Comparison of ENCODE assay signal across 18 cellular contexts in the genomic region with DNA sequence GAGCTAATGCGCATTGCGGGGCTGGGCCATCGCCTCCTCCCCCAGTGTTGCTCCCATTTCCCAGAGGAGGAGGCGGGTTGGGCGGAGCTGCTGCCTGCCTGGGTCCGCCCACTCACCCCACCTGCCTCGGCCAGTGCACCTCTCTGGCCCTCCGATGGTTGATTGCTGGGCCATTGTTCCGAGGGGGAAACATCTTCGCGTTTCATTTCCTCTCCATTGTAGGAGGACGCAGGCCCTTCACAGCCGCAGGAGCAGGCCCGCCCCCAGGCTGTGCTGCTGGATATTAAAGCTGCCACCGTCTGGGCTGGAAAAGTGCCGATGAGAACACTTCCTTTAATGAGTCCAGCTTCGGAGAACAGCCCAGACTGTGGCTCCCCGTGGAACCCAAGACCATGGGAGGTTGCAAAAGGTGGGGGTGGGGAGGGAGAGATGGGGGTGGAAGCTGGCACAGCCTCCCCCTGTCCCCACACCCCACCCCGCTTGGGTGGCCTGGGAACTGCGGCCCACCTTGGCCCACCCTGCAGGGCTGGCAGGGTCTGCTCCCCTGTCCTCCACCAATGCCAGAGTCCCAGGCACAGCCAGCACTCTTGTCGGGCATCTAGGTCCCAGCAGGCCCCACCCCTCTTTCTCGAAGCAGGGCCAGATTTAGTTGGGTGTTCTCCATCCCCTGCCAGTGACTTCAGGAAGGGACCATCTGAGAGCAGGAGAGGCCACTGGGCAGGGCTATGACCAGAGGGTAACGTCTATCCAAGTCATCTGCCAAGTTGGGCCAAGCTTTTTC.
DNase-seq lines count a peak whose midpoint lies in the region; ATAC-seq and TF ChIP-seq lines count a peak whose summit lies in the region.
"Had no signal": no experiment of that assay in that cellular context is flagged by ENCODE, and none has a peak within 500 bp of the region (broad histone marks: within the 10 kb centered on the region; RNA-seq: fewer than 3 reads in every experiment).

No MANE protein-coding gene starts in this region.

- H3K56ac ChIP-seq in H9 (ENCODE audit: insufficient read length, low read depth, low read length): no peak overlapping the region

- no peak overlapping the region for H3K4ac ChIP-seq in H9 (ENCODE audit: low read depth, low read length)

- H2BK20ac ChIP-seq in H9 (ENCODE audit: low read depth, low read length, poor library complexity, severe bottlenecking): no peak overlapping the region

- H3K36me3 Mint-ChIP-seq in H9 (ENCODE audit: insufficient read depth in 1 of 3, low read depth in 3 of 3) (peaks cover 0 to 2% (median 2%) of the 10 kb centered on the region in 3 experiments; a peak in 3 of 7 replicates), nephron progenitor cell (ENCODE audit: low read depth) (no peaks in the 10 kb centered on the region)
- H3K36me3 Mint-ChIP-seq: CD4-positive, CD25-positive, alpha-beta regulatory T cell had no signal

- TF ChIP-seq POLR2A in heart left ventricle (IDR thresholded peaks at IDR 0.05): no peak

- H4K8ac ChIP-seq in H9 (replicated peaks; ENCODE audit: insufficient read length, low read depth, low read length): no peak overlapping the region

- no peak overlapping the region for H4K5ac ChIP-seq in H9 (ENCODE audit: insufficient read length, low read depth, low read length)

- ATAC-seq in heart left ventricle (peak; percentile 50 to 94 (median 64)), GM21825 (IDR thresholded peaks at IDR 0.05; ENCODE audit: unreplicated experiment) (no peak), HG03378 (IDR thresholded peaks at IDR 0.05; ENCODE audit: unreplicated experiment) (no peak)
- ATAC-seq: foreskin keratinocyte had no signal

- no peak overlapping the region for H3K9ac ChIP-seq in H9 (ENCODE audit: extremely low read depth, insufficient read length, low read length)

- H3K36me3 ChIP-seq in heart left ventricle: no peaks in the 10 kb centered on the region
- no peaks in the 10 kb centered on the region for H3K36me3 ChIP-seq in effector memory CD4-positive, alpha-beta T cell (ENCODE audit: control insufficient read depth, insufficient read depth, low read length)
- H3K36me3 ChIP-seq: cardiac muscle cell, HAP-1, prostate gland had no signal

- H3K14ac ChIP-seq in H9 (ENCODE audit: insufficient read depth, low read length): no peak overlapping the region

- peak overlapping the region in 2 of 3 experiments; percentile 77 to 89; a peak in 4 of 7 replicates for H3K27ac Mint-ChIP-seq in H9
- no peak overlapping the region for H3K27ac Mint-ChIP-seq in nephron progenitor cell
- H3K27ac Mint-ChIP-seq: CD4-positive, CD25-positive, alpha-beta regulatory T cell had no signal

- H3K27me3 Mint-ChIP-seq in H9 (ENCODE audit: low read depth) (peaks cover 1% of the 10 kb centered on the region), nephron progenitor cell (ENCODE audit: low read depth, poor library complexity) (peaks cover 19% of the 10 kb centered on the region)

- no peak overlapping the region for H2BK120ac ChIP-seq in H9 (ENCODE audit: low read depth, low read length, poor library complexity, severe bottlenecking)

- H3K23me2 ChIP-seq in H9 (ENCODE audit: insufficient read length, low read depth, low read length, poor library complexity, severe bottlenecking): no peaks in the 10 kb centered on the region

- H2BK15ac ChIP-seq in H9 (ENCODE audit: low read depth, low read length): no peak overlapping the region

- no peak overlapping the region for H3K23ac ChIP-seq in H9 (ENCODE audit: insufficient read length, low read depth, low read length)

- no peak overlapping the region for H2BK5ac ChIP-seq in H9 (ENCODE audit: insufficient read length, low read length)

- H4K91ac ChIP-seq in H9 (ENCODE audit: insufficient read length, low read depth, low read length): no peak overlapping the region

- H3K27me3 ChIP-seq in H9 (ENCODE audit: insufficient read depth, low read length) (no peaks in the 10 kb centered on the region), heart left ventricle (peaks cover 0 to 76% (median 13%) of the 10 kb centered on the region in 9 donors)
- H3K27me3 ChIP-seq in effector memory CD4-positive, alpha-beta T cell (replicated peaks; ENCODE audit: control insufficient read depth, insufficient read depth, low read length, poor library complexity, severe bottlenecking): no peaks in the 10 kb centered on the region
- H3K27me3 ChIP-seq: foreskin keratinocyte had no signal

- no peak overlapping the region for H3K18ac ChIP-seq in H9 (ENCODE audit: insufficient read length, low read depth, low read length)

- H3K79me1 ChIP-seq in H9 (ENCODE audit: insufficient read depth, low read depth, low read length, poor library complexity, severe bottlenecking): no peaks in the 10 kb centered on the region

- no CpG with 5 or more reads among the region's 23 CpGs for WGBS in H9 (ENCODE audit: extremely low coverage, insufficient read length, low lambda C conversion rate)
- WGBS in heart left ventricle, 4 donors: 13 to 19% (median 17%) methylated on average over 12 to 23 of the region's 23 CpGs

- no peak overlapping the region for H3K27ac ChIP-seq in H9 (ENCODE audit: insufficient read length, low read depth, low read length)
- peak overlapping the region in 4 of 12 donors; percentile 16 to 65 (median 46) for H3K27ac ChIP-seq in heart left ventricle
- H3K27ac ChIP-seq in effector memory CD4-positive, alpha-beta T cell (ENCODE audit: insufficient read depth, low read length, poor library complexity, severe bottlenecking): no peak overlapping the region
- H3K27ac ChIP-seq: cardiac muscle cell, foreskin keratinocyte, prostate gland had no signal

- H3K4me3 ChIP-seq in heart left ventricle: peak overlapping the region in 1 of 12 donors; percentile 17
- H3K4me3 ChIP-seq in effector memory CD4-positive, alpha-beta T cell (ENCODE audit: insufficient read depth, low read depth, low read length, poor library complexity, severe bottlenecking): no peak overlapping the region
- H3K4me3 ChIP-seq: cardiac muscle cell, HAP-1, prostate gland had no signal

- intact Hi-C loops in heart left ventricle (cut with DNase I): no loop called here

- H3K4me3 Mint-ChIP-seq in H9 (peak overlapping the region in 1 of 2 experiments; percentile 27; a peak in 2 of 5 replicates), nephron progenitor cell (no peak overlapping the region)
- H3K4me3 Mint-ChIP-seq: CD4-positive, CD25-positive, alpha-beta regulatory T cell had no signal

- peak overlapping the region; percentile 74 for H3K4me2 ChIP-seq in H9 (ENCODE audit: insufficient read depth, insufficient read length, low read length)

- DNase-seq in H9 (peak; percentile 97), NCI-H345 treated with DMSO at 0.1 percent for 48 hours (lab: John Stamatoyannopoulos, UW; ENCODE audit: unreplicated experiment) (peak; percentile 28), heart left ventricle (peak; percentile 44 to 75 (median 55)), nephron progenitor cell (peak; percentile 31)
- no peak for DNase-seq in activated effector memory CD4-positive, alpha-beta T cell treated with anti-CD3 and anti-CD28 coated beads, Interleukin-2, amount 50 U/mL, for 16 hours
- DNase-seq in effector memory CD4-positive, alpha-beta T cell: no peak
- DNase-seq: activated CD4-positive, alpha-beta T cell treated with anti-CD3 and anti-CD28 coated beads for 48 hours; CD4-positive, CD25-positive, alpha-beta regulatory T cell; foreskin keratinocyte; KG1; NCI-H146; NCI-H82; T-helper 2 cell had no signal

- no peak overlapping the region for H3T11ph ChIP-seq in H9 (ENCODE audit: low read length)

- no peaks in the 10 kb centered on the region for H3K9me3 ChIP-seq in H9 (ENCODE audit: control insufficient read depth, low read depth, low read length)
- H3K9me3 ChIP-seq in heart left ventricle: no peaks in the 10 kb centered on the region
- H3K9me3 ChIP-seq in effector memory CD4-positive, alpha-beta T cell (ENCODE audit: control insufficient read depth, low read length): no peaks in the 10 kb centered on the region
- H3K9me3 ChIP-seq: HAP-1, prostate gland had no signal

- H4K20me1 ChIP-seq in H9 (ENCODE audit: control insufficient read depth, insufficient read depth, insufficient read length): no peaks in the 10 kb centered on the region

- no peak overlapping the region for H2AFZ ChIP-seq in H9 (ENCODE audit: low read length)

- H3K4me1 Mint-ChIP-seq in H9 (peaks cover 15 to 16% of the 10 kb centered on the region in 2 experiments), nephron progenitor cell (no peaks in the 10 kb centered on the region)
- H3K4me1 Mint-ChIP-seq: CD4-positive, CD25-positive, alpha-beta regulatory T cell had no signal

- H2BK12ac ChIP-seq in H9 (ENCODE audit: insufficient read length, low read depth, low read length): no peak overlapping the region

- H3K4me1 ChIP-seq in H9 (ENCODE audit: insufficient read depth, low read length): peaks cover 9% of the 10 kb centered on the region; the same call in 1 of the 2 replicates
- peaks cover 0 to 13% (median 0%) of the 10 kb centered on the region in 12 donors for H3K4me1 ChIP-seq in heart left ventricle
- H3K4me1 ChIP-seq in effector memory CD4-positive, alpha-beta T cell (ENCODE audit: control insufficient read depth, insufficient read depth, low read length, poor library complexity, severe bottlenecking): no peaks in the 10 kb centered on the region
- H3K4me1 ChIP-seq: foreskin keratinocyte, HAP-1, prostate gland had no signal

- TF ChIP-seq CTCF in H9 (conservative IDR thresholded peaks at IDR 0.05) (no peak), heart left ventricle (IDR thresholded peaks at IDR 0.05) (peak in 1 of 12 donors; percentile 20), nephron progenitor cell (IDR thresholded peaks at IDR 0.05) (no peak)

- H3K9me3 Mint-ChIP-seq in H9 (peaks cover under 1 to 2% of the 10 kb centered on the region in 2 experiments; a peak in 4 of 5 replicates), nephron progenitor cell (peaks cover under 1% of the 10 kb centered on the region)
- H3K9me3 Mint-ChIP-seq: CD4-positive, CD25-positive, alpha-beta regulatory T cell had no signal

- no peaks in the 10 kb centered on the region for H3K79me2 ChIP-seq in H9 (ENCODE audit: insufficient read depth, low read length)

- no peak overlapping the region for H2AK5ac ChIP-seq in H9 (ENCODE audit: insufficient read length, low read length)

Comparison
In these comparisons a context has a peak if more than half of its experiments do, and no peak if none do; other contexts are left out.
1. DNase-seq: peak in H9 (single experiment), NCI-H345 treated with DMSO at 0.1 percent for 48 hours (single experiment), heart left ventricle (5 of 5) and nephron progenitor cell (single experiment); none in activated effector memory CD4-positive, alpha-beta T cell treated with anti-CD3 and anti-CD28 coated beads, Interleukin-2, amount 50 U/mL, for 16 hours (single experiment) and effector memory CD4-positive, alpha-beta T cell (0 of 3).
2. ATAC-seq: peak in heart left ventricle (4 of 4); none in GM21825 (single experiment) and HG03378 (single experiment).